ENCODE assay signal across 1 cellular context in genomic region chr9:37381094-37381741, GRCh38.
TF ChIP-seq lines count a peak whose summit lies in the region.

No MANE protein-coding gene starts in this region.

TF ChIP-seq in HepG2, 621 proteins besides CTCF, POLR2A, EP300 and RAD21 (continued from another document and continues in another):
- TF ChIP-seq SOX13 (IDR thresholded peaks at IDR 0.05) (no peak), SOX13 (CRISPR knock-in tag; conservative IDR thresholded peaks at IDR 0.05 in 1 of 2, IDR thresholded peaks at IDR 0.05 in 1 of 2) (peak in 1 of 2 experiments; percentile 51; a peak in 1 of 4 replicates), ATF2 (CRISPR knock-in tag; IDR thresholded peaks at IDR 0.05) (peak; percentile 49; the same call in 1 of the 2 replicates), ZFAT (CRISPR knock-in tag; conservative IDR thresholded peaks at IDR 0.05) (no peak), IKZF1 (IDR thresholded peaks at IDR 0.05) (no peak), ETV6 (CRISPR knock-in tag; conservative IDR thresholded peaks at IDR 0.05) (no peak), EEA1 (CRISPR knock-in tag; IDR thresholded peaks at IDR 0.05; ENCODE audit: borderline replicate concordance) (no peak), CC2D1A (CRISPR knock-in tag; IDR thresholded peaks at IDR 0.05) (no peak), ZC3H13 (CRISPR knock-in tag; IDR thresholded peaks at IDR 0.05) (no peak), TFDP2 (CRISPR knock-in tag; IDR thresholded peaks at IDR 0.05) (peak; percentile 87), ZNF761 (CRISPR knock-in tag; conservative IDR thresholded peaks at IDR 0.05) (no peak), ZNF577 (CRISPR knock-in tag; IDR thresholded peaks at IDR 0.05; ENCODE audit: borderline replicate concordance, low read depth) (no peak), ZNF547 (CRISPR knock-in tag; IDR thresholded peaks at IDR 0.05) (no peak), RERE (CRISPR knock-in tag; IDR thresholded peaks at IDR 0.05; ENCODE audit: low read depth) (no peak), ZNF224 (CRISPR knock-in tag; IDR thresholded peaks at IDR 0.05) (0 out of 2 replicates have a peak, but pooled peaks have one; percentile 43), KLF9 (CRISPR knock-in tag; IDR thresholded peaks at IDR 0.05; ENCODE audit: low read depth) (no peak), ZNF644 (CRISPR knock-in tag; IDR thresholded peaks at IDR 0.05; ENCODE audit: low read depth) (peak; percentile 57), NFKBIZ (CRISPR knock-in tag; IDR thresholded peaks at IDR 0.05) (0 out of 2 replicates have a peak, but pooled peaks have one; percentile 72), RXRA (CRISPR knock-in tag; IDR thresholded peaks at IDR 0.05) (no peak; the same call in 1 of the 2 replicates), ARNTL (CRISPR knock-in tag; IDR thresholded peaks at IDR 0.05) (peak; percentile 99), ZNF850 (CRISPR knock-in tag; conservative IDR thresholded peaks at IDR 0.05) (no peak), GATA4 (IDR thresholded peaks at IDR 0.05; ENCODE audit: borderline replicate concordance, low read depth) (no peak), HNRNPK (IDR thresholded peaks at IDR 0.05; ENCODE audit: low read depth, low read length, poor library complexity, severe bottlenecking) (no peak), KDM3A (CRISPR knock-in tag; IDR thresholded peaks at IDR 0.05; ENCODE audit: low read depth) (0 out of 2 replicates have a peak, but pooled peaks have one; percentile 27), REPIN1 (CRISPR knock-in tag; IDR thresholded peaks at IDR 0.05; ENCODE audit: borderline replicate concordance, low read depth) (peak; percentile 76; the same call in 1 of the 2 replicates), ZNF383 (CRISPR knock-in tag; IDR thresholded peaks at IDR 0.05; ENCODE audit: borderline replicate concordance) (no peak), HDAC6 (IDR thresholded peaks at IDR 0.05; ENCODE audit: low read depth, low read length) (no peak), MLX (CRISPR knock-in tag; IDR thresholded peaks at IDR 0.05) (peak; percentile 94), TRIM24 (CRISPR knock-in tag; IDR thresholded peaks at IDR 0.05) (no peak), ZBTB38 (CRISPR knock-in tag; IDR thresholded peaks at IDR 0.05) (0 out of 2 replicates have a peak, but pooled peaks have one; percentile 36), ZNF230 (CRISPR knock-in tag; IDR thresholded peaks at IDR 0.05) (0 out of 2 replicates have a peak, but pooled peaks have one; percentile 54), TEAD3 (CRISPR knock-in tag; optimal IDR thresholded peaks at IDR 0.05; ENCODE audit: borderline replicate concordance) (peak; percentile 53), CAMTA2 (CRISPR knock-in tag; IDR thresholded peaks at IDR 0.05; ENCODE audit: borderline replicate concordance) (no peak), SAP130 (CRISPR knock-in tag; IDR thresholded peaks at IDR 0.05; ENCODE audit: low read depth) (peak; percentile 65), REST (IDR thresholded peaks at IDR 0.05; ENCODE audit: borderline replicate concordance in 1 of 2, low read depth in 1 of 2, low read length in 2 of 2) (no peak), E2F5 (CRISPR knock-in tag; conservative IDR thresholded peaks at IDR 0.05) (no peak), JDP2 (CRISPR knock-in tag; IDR thresholded peaks at IDR 0.05; ENCODE audit: borderline replicate concordance) (no peak), ZC3H4 (CRISPR knock-in tag; IDR thresholded peaks at IDR 0.05; ENCODE audit: borderline replicate concordance) (no peak), ZNF501 (CRISPR knock-in tag; IDR thresholded peaks at IDR 0.05) (0 out of 2 replicates have a peak, but pooled peaks have one; percentile 27), YEATS4 (CRISPR knock-in tag; IDR thresholded peaks at IDR 0.05; ENCODE audit: borderline replicate concordance) (no peak), IKZF5 (CRISPR knock-in tag; IDR thresholded peaks at IDR 0.05) (peak; percentile 59; the same call in 1 of the 2 replicates), KMT2B (CRISPR knock-in tag; IDR thresholded peaks at IDR 0.05) (0 out of 2 replicates have a peak, but pooled peaks have one; percentile 24), PCBP1 (IDR thresholded peaks at IDR 0.05; ENCODE audit: borderline replicate concordance, low read depth, low read length) (no peak), KLF15 (CRISPR knock-in tag; IDR thresholded peaks at IDR 0.05; ENCODE audit: borderline replicate concordance) (no peak), HOXA9 (CRISPR knock-in tag; IDR thresholded peaks at IDR 0.05; ENCODE audit: borderline replicate concordance) (no peak), ZNF530 (CRISPR knock-in tag; IDR thresholded peaks at IDR 0.05; ENCODE audit: low read depth) (no peak), SIX4 (CRISPR knock-in tag; IDR thresholded peaks at IDR 0.05) (no peak), JUNB (CRISPR knock-in tag; IDR thresholded peaks at IDR 0.05; ENCODE audit: borderline replicate concordance) (no peak), NFKB2 (CRISPR knock-in tag; IDR thresholded peaks at IDR 0.05; ENCODE audit: borderline replicate concordance) (peak; percentile 88), CSRNP2 (CRISPR knock-in tag; conservative IDR thresholded peaks at IDR 0.05; ENCODE audit: low read depth) (no peak), ZNF362 (CRISPR knock-in tag; IDR thresholded peaks at IDR 0.05; ENCODE audit: borderline replicate concordance) (no peak), ATM (IDR thresholded peaks at IDR 0.05; ENCODE audit: borderline replicate concordance) (no peak), SKI (IDR thresholded peaks at IDR 0.05; ENCODE audit: partially characterized antibody) (no peak)
